Comparison of ENCODE assay signal across 1 cellular context in genomic region chr19:1956868-1957492, GRCh38.
TF ChIP-seq lines count a peak whose summit lies in the region.

No MANE protein-coding gene starts in this region.

TF ChIP-seq in WTC11, 78 proteins besides CTCF, POLR2A, EP300 and RAD21 (continued from another document):
- TF ChIP-seq, protein P1, sequence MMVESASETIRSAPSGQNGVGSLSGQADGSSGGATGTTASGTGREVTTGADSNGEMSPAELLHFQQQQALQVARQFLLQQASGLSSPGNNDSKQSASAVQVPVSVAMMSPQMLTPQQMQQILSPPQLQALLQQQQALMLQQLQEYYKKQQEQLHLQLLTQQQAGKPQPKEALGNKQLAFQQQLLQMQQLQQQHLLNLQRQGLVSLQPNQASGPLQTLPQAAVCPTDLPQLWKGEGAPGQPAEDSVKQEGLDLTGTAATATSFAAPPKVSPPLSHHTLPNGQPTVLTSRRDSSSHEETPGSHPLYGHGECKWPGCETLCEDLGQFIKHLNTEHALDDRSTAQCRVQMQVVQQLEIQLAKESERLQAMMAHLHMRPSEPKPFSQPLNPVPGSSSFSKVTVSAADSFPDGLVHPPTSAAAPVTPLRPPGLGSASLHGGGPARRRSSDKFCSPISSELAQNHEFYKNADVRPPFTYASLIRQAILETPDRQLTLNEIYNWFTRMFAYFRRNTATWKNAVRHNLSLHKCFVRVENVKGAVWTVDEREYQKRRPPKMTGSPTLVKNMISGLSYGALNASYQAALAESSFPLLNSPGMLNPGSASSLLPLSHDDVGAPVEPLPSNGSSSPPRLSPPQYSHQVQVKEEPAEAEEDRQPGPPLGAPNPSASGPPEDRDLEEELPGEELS (CRISPR knock-in tag; IDR thresholded peaks at IDR 0.05): no peak
- TF ChIP-seq GTF2I (CRISPR knock-in tag; conservative IDR thresholded peaks at IDR 0.05): no peak
- TF ChIP-seq ZNF263 (CRISPR knock-in tag; IDR thresholded peaks at IDR 0.05; ENCODE audit: low read depth): no peak
- TF ChIP-seq CREB1 (CRISPR knock-in tag; IDR thresholded peaks at IDR 0.05): no peak
- TF ChIP-seq GRHL2 (CRISPR knock-in tag; IDR thresholded peaks at IDR 0.05; ENCODE audit: insufficient replicate concordance, severe bottlenecking): no peak
